In genomic region chr12:114406326-114407033, GRCh38 we compare ENCODE assay signal across 14 cellular contexts. TPM values are rescaled to one million over a fixed set of nuclear protein-coding genes. Genes with fewer than 3 reads are reported as not detected.
DNase-seq lines count a peak whose midpoint lies in the region; ATAC-seq and TF ChIP-seq lines count a peak whose summit lies in the region.
"Had no signal": no experiment of that assay in that cellular context is flagged by ENCODE, and none has a peak within 500 bp of the region (broad histone marks: within the 10 kb centered on the region; RNA-seq: fewer than 3 reads in every experiment).

No MANE protein-coding gene starts in this region.

- H3K9ac ChIP-seq in subcutaneous abdominal adipose tissue (ENCODE audit: low read length in 5 of 5), result no peak overlapping the region

- CTCF ChIA-PET in activated CD4-positive, alpha-beta T cell treated with anti-CD3 and anti-CD28 coated beads for 36 hours (lab: Charles Lee), result no interaction called here

- H3K27me3 ChIP-seq in heart left ventricle (peaks cover 0 to 96% (median 3%) of the 10 kb centered on the region in 9 donors), subcutaneous abdominal adipose tissue (ENCODE audit: control insufficient read depth in 5 of 5, insufficient read depth in 4 of 5, low read length in 5 of 5) (peaks cover 38 to 78% (median 63%) of the 10 kb centered on the region in 5 donors)

- no peak for ATAC-seq in activated T-cell treated with anti-CD3 and anti-CD28 coated beads, Interleukin-2, amount 50 U/mL, for 72 hours (replicated peaks in 1 of 2)
- ATAC-seq in heart left ventricle (no peak), HG03135 (IDR thresholded peaks at IDR 0.05; ENCODE audit: unreplicated experiment) (no peak), GM18870 (IDR thresholded peaks at IDR 0.05; ENCODE audit: unreplicated experiment) (no peak)
- ATAC-seq in activated CD4-positive, alpha-beta T cell treated with anti-CD3 and anti-CD28 coated beads for 36 hours, result no peak

- TF ChIP-seq POLR2A in heart left ventricle (IDR thresholded peaks at IDR 0.05), result no peak

- no peak for TF ChIP-seq CTCF in heart left ventricle (IDR thresholded peaks at IDR 0.05)

- no peak overlapping the region for H3K4me3 Mint-ChIP-seq in activated T-cell treated with anti-CD3 and anti-CD28 coated beads, Interleukin-2, amount 50 U/mL, for 72 hours
- H3K4me3 Mint-ChIP-seq in activated T-cell treated with anti-CD3 and anti-CD28 coated beads, Interleukin-2, amount 50 U/mL, for 24 hours, result no peak overlapping the region
- no peak overlapping the region for H3K4me3 Mint-ChIP-seq in activated CD4-positive, alpha-beta T cell treated with anti-CD3 and anti-CD28 coated beads for 36 hours
- H3K4me3 Mint-ChIP-seq: activated naive CD8-positive, alpha-beta T cell had no signal

- intact Hi-C loops in heart left ventricle (cut with DNase I), result loop anchor here in 3 of 10 donors (5.0 to 10.0 kb wide), 5 partner anchors 41 to 71 kb away; no protein-coding TSS in a partner anchor
- intact Hi-C loops in activated CD4-positive, alpha-beta T cell treated with anti-CD3 and anti-CD28 coated beads for 36 hours (cut with DNase I, micrococcal nuclease), result loop anchor here (5.0 to 10.0 kb wide), 3 partner anchors 288 to 934 kb away; partner anchors contain the start of gene LHX5 (in 1 of the 2)

- peaks cover 96% of the 10 kb centered on the region for H3K27me3 Mint-ChIP-seq in activated T-cell treated with anti-CD3 and anti-CD28 coated beads, Interleukin-2, amount 50 U/mL, for 72 hours (ENCODE audit: low read depth)
- peaks cover 99% of the 10 kb centered on the region for H3K27me3 Mint-ChIP-seq in activated T-cell treated with anti-CD3 and anti-CD28 coated beads, Interleukin-2, amount 50 U/mL, for 24 hours
- H3K27me3 Mint-ChIP-seq in activated CD4-positive, alpha-beta T cell treated with anti-CD3 and anti-CD28 coated beads for 36 hours, result peaks cover 82% of the 10 kb centered on the region

- peak overlapping the region; percentile 73 to 96 (median 91) for H3K27ac ChIP-seq in heart left ventricle
- H3K27ac ChIP-seq in subcutaneous abdominal adipose tissue (ENCODE audit: low read depth, low read length), result no peak overlapping the region
- H3K27ac ChIP-seq: epithelial cell of prostate, spleen had no signal

- H3K36me3 ChIP-seq in heart left ventricle (no peaks in the 10 kb centered on the region), subcutaneous abdominal adipose tissue (ENCODE audit: control insufficient read depth in 5 of 5, insufficient read depth in 5 of 5, low read length in 5 of 5) (no peaks in the 10 kb centered on the region)
- H3K36me3 ChIP-seq: spleen had no signal

- POLR2A ChIA-PET in activated CD4-positive, alpha-beta T cell treated with anti-CD3 and anti-CD28 coated beads for 36 hours (lab: Charles Lee), result no interaction called here

- peak overlapping the region; percentile 33 to 88 (median 66) for H3K4me3 ChIP-seq in heart left ventricle
- peak overlapping the region in 3 of 5 donors; percentile 38 to 69 (median 63) for H3K4me3 ChIP-seq in subcutaneous abdominal adipose tissue (ENCODE audit: low read depth in 1 of 5, low read length in 5 of 5)

- WGBS in heart left ventricle, 4 donors, result 8 to 14% (median 13%) methylated on average over 24 of the region's 24 CpGs

- H3K9me3 Mint-ChIP-seq in activated T-cell treated with anti-CD3 and anti-CD28 coated beads, Interleukin-2, amount 50 U/mL, for 72 hours, result no peaks in the 10 kb centered on the region
- no peaks in the 10 kb centered on the region for H3K9me3 Mint-ChIP-seq in activated T-cell treated with anti-CD3 and anti-CD28 coated beads, Interleukin-2, amount 50 U/mL, for 24 hours
- no peaks in the 10 kb centered on the region for H3K9me3 Mint-ChIP-seq in activated CD4-positive, alpha-beta T cell treated with anti-CD3 and anti-CD28 coated beads for 36 hours (ENCODE audit: low read depth)

- H3K9me3 ChIP-seq in heart left ventricle (no peaks in the 10 kb centered on the region), subcutaneous abdominal adipose tissue (ENCODE audit: control insufficient read depth in 5 of 5, low read length in 5 of 5) (no peaks in the 10 kb centered on the region)
- H3K9me3 ChIP-seq: spleen had no signal

- DNase-seq in activated T-cell treated with anti-CD3 and anti-CD28 coated beads, Interleukin-2, amount 50 U/mL, for 72 hours, result no peak
- DNase-seq in activated T-cell treated with anti-CD3 and anti-CD28 coated beads, Interleukin-2, amount 50 U/mL, for 24 hours, result no peak
- DNase-seq in NCI-H748 treated with DMSO at 0.1 percent for 48 hours (lab: John Stamatoyannopoulos, UW) (peak; percentile 13), heart left ventricle (no peak)
- no peak for DNase-seq in activated CD4-positive, alpha-beta T cell treated with anti-CD3 and anti-CD28 coated beads for 36 hours
- DNase-seq: NCI-H2171, spleen had no signal

- peak overlapping the region; percentile 63 for H3K27ac Mint-ChIP-seq in activated T-cell treated with anti-CD3 and anti-CD28 coated beads, Interleukin-2, amount 50 U/mL, for 72 hours
- no peak overlapping the region for H3K27ac Mint-ChIP-seq in activated T-cell treated with anti-CD3 and anti-CD28 coated beads, Interleukin-2, amount 50 U/mL, for 24 hours
- no peak overlapping the region for H3K27ac Mint-ChIP-seq in activated CD4-positive, alpha-beta T cell treated with anti-CD3 and anti-CD28 coated beads for 36 hours
- H3K27ac Mint-ChIP-seq: activated naive CD8-positive, alpha-beta T cell had no signal

- peaks cover 2 to 3% of the 10 kb centered on the region in 2 donors for H3K36me3 Mint-ChIP-seq in activated T-cell treated with anti-CD3 and anti-CD28 coated beads, Interleukin-2, amount 50 U/mL, for 72 hours (ENCODE audit: insufficient read depth in 2 of 2)
- H3K36me3 Mint-ChIP-seq in activated T-cell treated with anti-CD3 and anti-CD28 coated beads, Interleukin-2, amount 50 U/mL, for 24 hours (ENCODE audit: low read depth), result no peaks in the 10 kb centered on the region
- no peaks in the 10 kb centered on the region for H3K36me3 Mint-ChIP-seq in activated CD4-positive, alpha-beta T cell treated with anti-CD3 and anti-CD28 coated beads for 36 hours (ENCODE audit: low read depth)
- H3K36me3 Mint-ChIP-seq: activated naive CD8-positive, alpha-beta T cell had no signal

- H3K4me1 ChIP-seq in heart left ventricle (peaks cover 0 to 39% (median 12%) of the 10 kb centered on the region in 12 donors), subcutaneous abdominal adipose tissue (ENCODE audit: control insufficient read depth in 5 of 5, insufficient read depth in 5 of 5, low read length in 5 of 5) (peaks cover 0 to 26% (median 23%) of the 10 kb centered on the region in 5 donors)

- H3K4me1 Mint-ChIP-seq in activated T-cell treated with anti-CD3 and anti-CD28 coated beads, Interleukin-2, amount 50 U/mL, for 72 hours (ENCODE audit: low read depth), result peaks cover 9% of the 10 kb centered on the region
- H3K4me1 Mint-ChIP-seq in activated T-cell treated with anti-CD3 and anti-CD28 coated beads, Interleukin-2, amount 50 U/mL, for 24 hours (ENCODE audit: low read depth), result peaks cover 7% of the 10 kb centered on the region
- H3K4me1 Mint-ChIP-seq in activated CD4-positive, alpha-beta T cell treated with anti-CD3 and anti-CD28 coated beads for 36 hours, result peaks cover 11% of the 10 kb centered on the region

RNA-seq across cellular contexts. Expression of gene TBX5, which starts 0.5 kb away (rescaled TPM):
- not detected for total RNA-seq in activated T-cell treated with anti-CD3 and anti-CD28 coated beads, Interleukin-2, amount 50 U/mL, for 72 hours
- 10 to 100 TPM; 33.6 to 74.5 (median 44.9) TPM for total RNA-seq in heart left ventricle
- polyA plus RNA-seq in heart left ventricle, result 10 to 100 TPM in 1 of 2 donors, 1 to 10 TPM in 1; 8.1 to 21.3 TPM
- not detected for total RNA-seq in activated CD4-positive, alpha-beta T cell treated with anti-CD3 and anti-CD28 coated beads for 36 hours
- total RNA-seq: lung microvascular endothelial cell, SK-MEL-5, spleen had no signal
- polyA plus RNA-seq: spleen had no signal

Comparison
In these comparisons a context has a peak if more than half of its experiments do, and no peak if none do; other contexts are left out.
1. RNA of gene TBX5, which starts 0.5 kb away (total RNA-seq): 33.6 to 74.5 TPM in heart left ventricle; not detected in activated T-cell treated with anti-CD3 and anti-CD28 coated beads, Interleukin-2, amount 50 U/mL, for 72 hours and not detected in activated CD4-positive, alpha-beta T cell treated with anti-CD3 and anti-CD28 coated beads for 36 hours; every median in the first group is over 10 times any median in the second.